ENCODE assay signal across 1 cellular context in genomic region chr2:20431772-20432171, GRCh38.
TF ChIP-seq lines count a peak whose summit lies in the region.

No MANE protein-coding gene starts in this region.

TF ChIP-seq in HepG2, 621 proteins besides CTCF, POLR2A, EP300 and RAD21 (continued from another document):
- TF ChIP-seq AHDC1 (CRISPR knock-in tag; IDR thresholded peaks at IDR 0.05; ENCODE audit: borderline replicate concordance) (peak; percentile 76; the same call in 1 of the 2 replicates), AKNA (CRISPR knock-in tag; IDR thresholded peaks at IDR 0.05; ENCODE audit: borderline replicate concordance) (no peak), ELF3 (CRISPR knock-in tag; IDR thresholded peaks at IDR 0.05) (peak; percentile 60; the same call in 1 of the 2 replicates), ZNF577 (CRISPR knock-in tag; IDR thresholded peaks at IDR 0.05; ENCODE audit: borderline replicate concordance, low read depth) (no peak), ATAD3A (CRISPR knock-in tag; IDR thresholded peaks at IDR 0.05) (no peak), U2AF2 (IDR thresholded peaks at IDR 0.05; ENCODE audit: low read depth, low read length) (no peak), ZNF567 (CRISPR knock-in tag; IDR thresholded peaks at IDR 0.05; ENCODE audit: borderline replicate concordance) (no peak), ZNF468 (CRISPR knock-in tag; IDR thresholded peaks at IDR 0.05) (no peak), ZBTB7B (CRISPR knock-in tag; IDR thresholded peaks at IDR 0.05) (no peak), DNMT1 (CRISPR knock-in tag; IDR thresholded peaks at IDR 0.05) (no peak), SP4 (CRISPR knock-in tag; IDR thresholded peaks at IDR 0.05) (0 out of 2 replicates have a peak, but pooled peaks have one; percentile 4), TAF1 (CRISPR knock-in tag; IDR thresholded peaks at IDR 0.05) (no peak), SAFB2 (CRISPR knock-in tag; IDR thresholded peaks at IDR 0.05; ENCODE audit: borderline replicate concordance, low read depth) (no peak), ZNF563 (CRISPR knock-in tag; IDR thresholded peaks at IDR 0.05) (no peak), TEF (CRISPR knock-in tag; IDR thresholded peaks at IDR 0.05) (no peak)
- TF ChIP-seq, protein P1, sequence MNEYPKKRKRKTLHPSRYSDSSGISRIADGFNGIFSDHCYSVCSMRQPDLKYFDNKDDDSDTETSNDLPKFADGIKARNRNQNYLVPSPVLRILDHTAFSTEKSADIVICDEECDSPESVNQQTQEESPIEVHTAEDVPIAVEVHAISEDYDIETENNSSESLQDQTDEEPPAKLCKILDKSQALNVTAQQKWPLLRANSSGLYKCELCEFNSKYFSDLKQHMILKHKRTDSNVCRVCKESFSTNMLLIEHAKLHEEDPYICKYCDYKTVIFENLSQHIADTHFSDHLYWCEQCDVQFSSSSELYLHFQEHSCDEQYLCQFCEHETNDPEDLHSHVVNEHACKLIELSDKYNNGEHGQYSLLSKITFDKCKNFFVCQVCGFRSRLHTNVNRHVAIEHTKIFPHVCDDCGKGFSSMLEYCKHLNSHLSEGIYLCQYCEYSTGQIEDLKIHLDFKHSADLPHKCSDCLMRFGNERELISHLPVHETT (CRISPR knock-in tag; conservative IDR thresholded peaks at IDR 0.05), result no peak
- TF ChIP-seq, protein P2, sequence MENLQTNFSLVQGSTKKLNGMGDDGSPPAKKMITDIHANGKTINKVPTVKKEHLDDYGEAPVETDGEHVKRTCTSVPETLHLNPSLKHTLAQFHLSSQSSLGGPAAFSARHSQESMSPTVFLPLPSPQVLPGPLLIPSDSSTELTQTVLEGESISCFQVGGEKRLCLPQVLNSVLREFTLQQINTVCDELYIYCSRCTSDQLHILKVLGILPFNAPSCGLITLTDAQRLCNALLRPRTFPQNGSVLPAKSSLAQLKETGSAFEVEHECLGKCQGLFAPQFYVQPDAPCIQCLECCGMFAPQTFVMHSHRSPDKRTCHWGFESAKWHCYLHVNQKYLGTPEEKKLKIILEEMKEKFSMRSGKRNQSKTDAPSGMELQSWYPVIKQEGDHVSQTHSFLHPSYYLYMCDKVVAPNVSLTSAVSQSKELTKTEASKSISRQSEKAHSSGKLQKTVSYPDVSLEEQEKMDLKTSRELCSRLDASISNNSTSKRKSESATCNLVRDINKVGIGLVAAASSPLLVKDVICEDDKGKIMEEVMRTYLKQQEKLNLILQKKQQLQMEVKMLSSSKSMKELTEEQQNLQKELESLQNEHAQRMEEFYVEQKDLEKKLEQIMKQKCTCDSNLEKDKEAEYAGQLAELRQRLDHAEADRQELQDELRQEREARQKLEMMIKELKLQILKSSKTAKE (CRISPR knock-in tag; IDR thresholded peaks at IDR 0.05; ENCODE audit: borderline replicate concordance), result no peak
TF ChIP-seq in HepG2: peak in this region for 35.
